1 cellular context compared by ENCODE assay signal in genomic region chr11:66476173-66476840, GRCh38.
TF ChIP-seq lines count a peak whose summit lies in the region.

No MANE protein-coding gene starts in this region.

TF ChIP-seq in WTC11, 78 proteins besides CTCF, POLR2A, EP300 and RAD21 (continued from another document):
- no peak for TF ChIP-seq STAT6 (CRISPR knock-in tag; conservative IDR thresholded peaks at IDR 0.05; ENCODE audit: low read depth)
- TF ChIP-seq NFYB (CRISPR knock-in tag; conservative IDR thresholded peaks at IDR 0.05; ENCODE audit: low read depth) = no peak
TF ChIP-seq in WTC11: peak in this region for 0.
